In the genomic region with DNA sequence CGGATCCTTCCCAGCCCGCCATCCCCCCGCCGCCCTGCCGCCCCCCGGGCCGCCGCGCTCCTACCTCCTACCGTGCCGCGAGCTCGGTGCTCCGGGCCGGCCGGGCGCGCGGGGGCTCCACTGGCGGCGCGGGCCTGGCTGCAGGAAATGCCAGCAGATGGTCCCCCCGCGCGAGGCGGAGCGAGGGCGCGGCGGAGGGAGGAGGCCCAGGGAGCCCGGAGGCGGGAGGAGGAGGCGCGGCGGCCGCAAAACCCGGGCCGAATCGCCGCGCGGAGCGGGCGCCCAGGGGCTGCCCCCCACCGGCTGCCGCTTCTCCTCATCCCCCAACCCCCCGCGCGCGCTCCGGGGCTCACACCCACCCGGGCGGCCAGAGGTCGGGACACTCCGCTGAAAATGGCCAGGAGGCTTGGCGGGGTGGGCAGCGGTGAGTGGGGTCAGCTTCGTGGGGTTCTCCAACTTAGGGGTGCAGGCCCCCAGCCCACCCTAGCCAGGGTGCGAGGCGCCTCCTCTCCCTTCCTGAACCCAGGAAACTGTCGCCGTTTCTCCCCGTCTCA, we compare ENCODE assay signal across 8 cellular contexts. TPM values are rescaled to one million over a fixed set of nuclear protein-coding genes. Genes with fewer than 3 reads are reported as not detected.
A peak's percentile ranks its signal among the peaks of the same experiment; 100 is the strongest.
DNase-seq lines count a peak whose midpoint lies in the region; ATAC-seq and TF ChIP-seq lines count a peak whose summit lies in the region.

A gene with protein sequence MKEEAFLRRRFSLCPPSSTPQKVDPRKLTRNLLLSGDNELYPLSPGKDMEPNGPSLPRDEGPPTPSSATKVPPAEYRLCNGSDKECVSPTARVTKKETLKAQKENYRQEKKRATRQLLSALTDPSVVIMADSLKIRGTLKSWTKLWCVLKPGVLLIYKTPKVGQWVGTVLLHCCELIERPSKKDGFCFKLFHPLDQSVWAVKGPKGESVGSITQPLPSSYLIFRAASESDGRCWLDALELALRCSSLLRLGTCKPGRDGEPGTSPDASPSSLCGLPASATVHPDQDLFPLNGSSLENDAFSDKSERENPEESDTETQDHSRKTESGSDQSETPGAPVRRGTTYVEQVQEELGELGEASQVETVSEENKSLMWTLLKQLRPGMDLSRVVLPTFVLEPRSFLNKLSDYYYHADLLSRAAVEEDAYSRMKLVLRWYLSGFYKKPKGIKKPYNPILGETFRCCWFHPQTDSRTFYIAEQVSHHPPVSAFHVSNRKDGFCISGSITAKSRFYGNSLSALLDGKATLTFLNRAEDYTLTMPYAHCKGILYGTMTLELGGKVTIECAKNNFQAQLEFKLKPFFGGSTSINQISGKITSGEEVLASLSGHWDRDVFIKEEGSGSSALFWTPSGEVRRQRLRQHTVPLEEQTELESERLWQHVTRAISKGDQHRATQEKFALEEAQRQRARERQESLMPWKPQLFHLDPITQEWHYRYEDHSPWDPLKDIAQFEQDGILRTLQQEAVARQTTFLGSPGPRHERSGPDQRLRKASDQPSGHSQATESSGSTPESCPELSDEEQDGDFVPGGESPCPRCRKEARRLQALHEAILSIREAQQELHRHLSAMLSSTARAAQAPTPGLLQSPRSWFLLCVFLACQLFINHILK (minus strand): TSS at position 159 of the 554 bp plus-strand sequence. CDS start 36,162 bp downstream, outside the sequence.

- TF ChIP-seq CTCF in H9 (conservative IDR thresholded peaks at IDR 0.05) (no peak), PC-9 (conservative IDR thresholded peaks at IDR 0.05) (no peak), foreskin keratinocyte (conservative IDR thresholded peaks at IDR 0.05) (no peak), GM13976 (IDR thresholded peaks at IDR 0.05; ENCODE audit: borderline replicate concordance, control extremely low read depth, extremely low read depth, insufficient read depth, missing control alignments) (no peak)

- no peak within 1 kb of the TSS for H2BK120ac ChIP-seq in H9 (ENCODE audit: low read depth, low read length, poor library complexity, severe bottlenecking)

- H2BK15ac ChIP-seq in H9 (ENCODE audit: low read depth, low read length), result no peak within 1 kb of the TSS

- no peak within 1 kb of the TSS for H3K23ac ChIP-seq in H9 (ENCODE audit: insufficient read length, low read depth, low read length)

- H3K9me2 ChIP-seq in PC-9 (ENCODE audit: insufficient read depth), result no peaks in the 10 kb centered on the region

- in situ Hi-C loops in GM13976 (cut with MboI; ENCODE audit: low sequenced_read_pairs, unreplicated experiment), result no loop called here

- no peak within 1 kb of the TSS for H2BK12ac ChIP-seq in H9 (ENCODE audit: insufficient read length, low read depth, low read length)

- no peak within 1 kb of the TSS for H3K18ac ChIP-seq in H9 (ENCODE audit: insufficient read length, low read depth, low read length)

- H4K91ac ChIP-seq in H9 (ENCODE audit: insufficient read length, low read depth, low read length), result no peak within 1 kb of the TSS

- H3K27ac ChIP-seq in H9 (ENCODE audit: insufficient read length, low read depth, low read length), result no peak within 1 kb of the TSS
- no peak within 1 kb of the TSS for H3K27ac ChIP-seq in PC-9
- no peak within 1 kb of the TSS for H3K27ac ChIP-seq in foreskin keratinocyte
- peak within 1 kb of the TSS; percentile 58 for H3K27ac ChIP-seq in stomach smooth muscle (ENCODE audit: low read length)

- H3K23me2 ChIP-seq in H9 (ENCODE audit: insufficient read length, low read depth, low read length, poor library complexity, severe bottlenecking), result peaks cover 12% of the 10 kb centered on the region

- H3K36me3 ChIP-seq in PC-9 (ENCODE audit: low read depth) (no peaks in the 10 kb centered on the region), stomach smooth muscle (ENCODE audit: control insufficient read depth in 2 of 2, insufficient read depth in 2 of 2, low read length in 2 of 2) (no peaks in the 10 kb centered on the region)

- H4K20me1 ChIP-seq in H9 (ENCODE audit: control insufficient read depth, insufficient read depth, insufficient read length) (no peaks in the 10 kb centered on the region), PC-9 (ENCODE audit: insufficient read depth) (no peaks in the 10 kb centered on the region)

- H3K36me3 Mint-ChIP-seq in H9 (ENCODE audit: insufficient read depth in 1 of 3, low read depth in 3 of 3), result no peaks in the 10 kb centered on the region; a peak in 1 of 7 replicates
- no peaks in the 10 kb centered on the region for H3K36me3 Mint-ChIP-seq in activated naive CD4-positive, alpha-beta T cell treated with anti-CD3 and anti-CD28 coated beads, Interleukin-2, amount 10 ng/mL, durations not matched to agents 7 days and 5 days
- no peaks in the 10 kb centered on the region for H3K36me3 Mint-ChIP-seq in naive thymus-derived CD8-positive, alpha-beta T cell

- intact Hi-C loops in PC-9 (cut with micrococcal nuclease; ENCODE audit: unreplicated experiment), result no loop called here

- H3K9me3 ChIP-seq in H9 (ENCODE audit: control insufficient read depth, low read depth, low read length) (no peaks in the 10 kb centered on the region), PC-9 (ENCODE audit: insufficient read depth, low read depth) (no peaks in the 10 kb centered on the region), stomach smooth muscle (ENCODE audit: control insufficient read depth in 2 of 2, low read length in 2 of 2) (no peaks in the 10 kb centered on the region)

- H3K4me3 ChIP-seq in PC-9, result peak within 1 kb of the TSS; percentile 31; the same call in 1 of the 2 replicates
- peak within 1 kb of the TSS; percentile 85 for H3K4me3 ChIP-seq in stomach smooth muscle (ENCODE audit: low read length in 2 of 2)

- H3K9me3 Mint-ChIP-seq in H9, result no peaks in the 10 kb centered on the region
- no peaks in the 10 kb centered on the region for H3K9me3 Mint-ChIP-seq in activated naive CD4-positive, alpha-beta T cell treated with anti-CD3 and anti-CD28 coated beads, Interleukin-2, amount 10 ng/mL, durations not matched to agents 7 days and 5 days
- H3K9me3 Mint-ChIP-seq in naive thymus-derived CD8-positive, alpha-beta T cell, result no peaks in the 10 kb centered on the region

- H2AFZ ChIP-seq in H9 (ENCODE audit: low read length) (no peak within 1 kb of the TSS), PC-9 (no peak within 1 kb of the TSS)

- CTCF ChIA-PET in PC-9 (lab: Charles Lee), result no interaction called here
- CTCF ChIA-PET in activated naive CD4-positive, alpha-beta T cell treated with anti-CD3 and anti-CD28 coated beads, Interleukin-2, amount 10 ng/mL, durations not matched to agents 7 days and 5 days (lab: Charles Lee), result no interaction called here

- no peak within 1 kb of the TSS for H3T11ph ChIP-seq in H9 (ENCODE audit: low read length)

- H3K4me1 Mint-ChIP-seq in H9, result peaks cover 32 to 48% of the 10 kb centered on the region in 2 experiments
- H3K4me1 Mint-ChIP-seq in activated naive CD4-positive, alpha-beta T cell treated with anti-CD3 and anti-CD28 coated beads, Interleukin-2, amount 10 ng/mL, durations not matched to agents 7 days and 5 days, result peaks cover 23% of the 10 kb centered on the region
- peaks cover 37 to 59% (median 51%) of the 10 kb centered on the region in 4 donors for H3K4me1 Mint-ChIP-seq in naive thymus-derived CD8-positive, alpha-beta T cell

- ATAC-seq in foreskin keratinocyte, result peak; percentile 44
- peak; percentile 66 to 79 for ATAC-seq in naive thymus-derived CD8-positive, alpha-beta T cell

- no peak within 1 kb of the TSS for H3K4ac ChIP-seq in H9 (ENCODE audit: low read depth, low read length)

- H3K4me3 Mint-ChIP-seq in H9, result peak within 1 kb of the TSS; percentile 73 to 82
- peak within 1 kb of the TSS; percentile 72 for H3K4me3 Mint-ChIP-seq in activated naive CD4-positive, alpha-beta T cell treated with anti-CD3 and anti-CD28 coated beads, Interleukin-2, amount 10 ng/mL, durations not matched to agents 7 days and 5 days
- peak within 1 kb of the TSS; percentile 79 to 93 (median 86) for H3K4me3 Mint-ChIP-seq in naive thymus-derived CD8-positive, alpha-beta T cell

- no peak for DNase-seq in H9
- DNase-seq in PC-9, result peak in 1 of 2 experiments; percentile 35
- peak; percentile 73 for DNase-seq in activated naive CD4-positive, alpha-beta T cell treated with anti-CD3 and anti-CD28 coated beads, Interleukin-2, amount 10 ng/mL, durations not matched to agents 7 days and 5 days
- DNase-seq in foreskin keratinocyte, result no peak
- peak; percentile 29 to 73 (median 55) for DNase-seq in naive thymus-derived CD8-positive, alpha-beta T cell
- no peak for DNase-seq in NCI-H2029 (lab: John Stamatoyannopoulos, UW)
- DNase-seq in GM13976 (ENCODE audit: low spot score), result no peak

- H3K79me2 ChIP-seq in H9 (ENCODE audit: insufficient read depth, low read length) (no peaks in the 10 kb centered on the region), PC-9 (ENCODE audit: low read depth) (no peaks in the 10 kb centered on the region)

- no peak within 1 kb of the TSS; a peak in 1 of 7 replicates for H3K27ac Mint-ChIP-seq in H9
- no peak within 1 kb of the TSS for H3K27ac Mint-ChIP-seq in activated naive CD4-positive, alpha-beta T cell treated with anti-CD3 and anti-CD28 coated beads, Interleukin-2, amount 10 ng/mL, durations not matched to agents 7 days and 5 days
- H3K27ac Mint-ChIP-seq in naive thymus-derived CD8-positive, alpha-beta T cell, result peak within 1 kb of the TSS; percentile 57 to 95 (median 76)

- H3K27me3 ChIP-seq in H9 (ENCODE audit: insufficient read depth, low read length) (peaks cover 6% of the 10 kb centered on the region; the same call in 1 of the 2 replicates), PC-9 (ENCODE audit: insufficient read depth, low read depth) (peaks cover 51% of the 10 kb centered on the region), foreskin keratinocyte (peaks cover 47% of the 10 kb centered on the region), stomach smooth muscle (ENCODE audit: control insufficient read depth in 1 of 2, insufficient read depth in 2 of 2, low read length in 2 of 2) (no peaks in the 10 kb centered on the region)

- no peaks in the 10 kb centered on the region for H3F3A ChIP-seq in PC-9 (ENCODE audit: insufficient read depth, low read depth)

- H3K4me1 ChIP-seq in H9 (ENCODE audit: insufficient read depth, low read length) (peaks cover 3% of the 10 kb centered on the region; the same call in 1 of the 2 replicates), PC-9 (replicated peaks; ENCODE audit: insufficient read depth) (no peaks in the 10 kb centered on the region), foreskin keratinocyte (no peaks in the 10 kb centered on the region), stomach smooth muscle (ENCODE audit: control insufficient read depth, insufficient read depth, low read length) (peaks cover 65% of the 10 kb centered on the region)

- no peak within 1 kb of the TSS for H4K8ac ChIP-seq in H9 (replicated peaks; ENCODE audit: insufficient read length, low read depth, low read length)

- no peak within 1 kb of the TSS for H2BK5ac ChIP-seq in H9 (ENCODE audit: insufficient read length, low read length)

- H2AK5ac ChIP-seq in H9 (ENCODE audit: insufficient read length, low read length), result no peak within 1 kb of the TSS

- H4K5ac ChIP-seq in H9 (ENCODE audit: insufficient read length, low read depth, low read length), result no peak within 1 kb of the TSS

- no peak within 1 kb of the TSS for H3K56ac ChIP-seq in H9 (ENCODE audit: insufficient read length, low read depth, low read length)

- H2BK20ac ChIP-seq in H9 (ENCODE audit: low read depth, low read length, poor library complexity, severe bottlenecking), result no peak within 1 kb of the TSS

- no CpG with 5 or more reads among the region's 63 CpGs for WGBS in H9 (ENCODE audit: extremely low coverage, insufficient read length, low lambda C conversion rate)

- H3K27me3 Mint-ChIP-seq in H9 (ENCODE audit: low read depth), result peaks cover 65% of the 10 kb centered on the region
- H3K27me3 Mint-ChIP-seq in activated naive CD4-positive, alpha-beta T cell treated with anti-CD3 and anti-CD28 coated beads, Interleukin-2, amount 10 ng/mL, durations not matched to agents 7 days and 5 days, result peaks cover 94% of the 10 kb centered on the region
- peaks cover 0 to 12% (median 2%) of the 10 kb centered on the region in 5 donors for H3K27me3 Mint-ChIP-seq in naive thymus-derived CD8-positive, alpha-beta T cell

- no peak within 1 kb of the TSS for H3K9ac ChIP-seq in H9 (ENCODE audit: extremely low read depth, insufficient read length, low read length)
- peak within 1 kb of the TSS; percentile 80 to 87 for H3K9ac ChIP-seq in stomach smooth muscle (ENCODE audit: low read length in 2 of 2)

- H3K14ac ChIP-seq in H9 (ENCODE audit: insufficient read depth, low read length), result no peak within 1 kb of the TSS; the same call in 1 of the 2 replicates

- H3K4me2 ChIP-seq in H9 (ENCODE audit: insufficient read depth, insufficient read length, low read length) (peak within 1 kb of the TSS; percentile 79), PC-9 (peak within 1 kb of the TSS; percentile 56; the same call in 1 of the 2 replicates)

- BruUV-seq in PC-9 (replicated peaks; lab: Mats Ljungman, UMichigan), result no TSS peak

- H3K79me1 ChIP-seq in H9 (ENCODE audit: insufficient read depth, low read depth, low read length, poor library complexity, severe bottlenecking), result no peaks in the 10 kb centered on the region

- POLR2A ChIA-PET in PC-9 (lab: Charles Lee; ENCODE audit: unreplicated experiment), result no interaction called here
- POLR2A ChIA-PET in naive thymus-derived CD8-positive, alpha-beta T cell (lab: Charles Lee), result interaction anchor here (0.6 kb wide), 1 partner anchor 149 kb away, joined by 4 read pairs; no protein-coding TSS in a partner anchor

RNA-seq across cellular contexts. Expression of the gene that starts here (rescaled TPM):
- total RNA-seq in H9 (2021), result 11.1 and 16.1 TPM in 2 replicates
- 6.4 and 8.8 TPM in 2 replicates for total RNA-seq in PC-9 (2021)
- total RNA-seq in foreskin keratinocyte, result 13.0 and 16.4 TPM in 2 replicates
- 7.7 and 9.0 TPM in 2 replicates for polyA plus RNA-seq in foreskin keratinocyte
- total RNA-seq in naive thymus-derived CD8-positive, alpha-beta T cell, result 10 to 100 TPM; 17.8 to 18.3 TPM
- polyA plus RNA-seq in naive thymus-derived CD8-positive, alpha-beta T cell, result 1 to 10 TPM; 4.4 to 5.5 (median 4.5) TPM

Comparison
In these comparisons a context has a peak if more than half of its experiments do, and no peak if none do; other contexts are left out.
1. DNase-seq: peak in activated naive CD4-positive, alpha-beta T cell treated with anti-CD3 and anti-CD28 coated beads, Interleukin-2, amount 10 ng/mL, durations not matched to agents 7 days and 5 days (single experiment) and naive thymus-derived CD8-positive, alpha-beta T cell (10 of 10); none in H9 (single experiment), foreskin keratinocyte (0 of 2), NCI-H2029 (single experiment) and GM13976 (single experiment).
2. H3K27ac Mint-ChIP-seq: peak in naive thymus-derived CD8-positive, alpha-beta T cell (10 of 10); none in H9 (0 of 3) and activated naive CD4-positive, alpha-beta T cell treated with anti-CD3 and anti-CD28 coated beads, Interleukin-2, amount 10 ng/mL, durations not matched to agents 7 days and 5 days (single experiment).
3. Peak in every context shown above with its lines, with median percentiles within 50 percentile points of each other: H3K4me3 Mint-ChIP-seq.